ENCODE assay signal across 8 cellular contexts in genomic region chr19:49546825-49547565, GRCh38. TPM values are rescaled to one million over a fixed set of nuclear protein-coding genes. Genes with fewer than 3 reads are reported as not detected.
DNase-seq lines count a peak whose midpoint lies in the region; ATAC-seq and TF ChIP-seq lines count a peak whose summit lies in the region.

No MANE protein-coding gene starts in this region.

- H3K27ac Mint-ChIP-seq in T-cell, result peak overlapping the region; percentile 82 to 86

- H3K4me3 Mint-ChIP-seq in T-cell, result peak overlapping the region; percentile 62 to 78 (median 69)

- intact Hi-C loops in body of pancreas (cut with DNase I), result no loop called here

- H3K4me3 ChIP-seq in body of pancreas, result no peak overlapping the region
- H3K4me3 ChIP-seq in skeletal muscle cell (ENCODE audit: low read depth, low read length), result no peak overlapping the region

- DNase-seq in GM10266 (ENCODE audit: extremely low spot score), result peak; percentile 85
- DNase-seq in NCI-H1694 treated with DMSO at 0.1 percent for 48 hours (lab: John Stamatoyannopoulos, UW), result peak; percentile 88
- DNase-seq in T-cell, result peak in 23 of 34 experiments; percentile 34 to 72 (median 56)
- DNase-seq in body of pancreas, result peak; percentile 79 to 87 (median 83)
- peak in 37 of 51 donors; percentile 4 to 84 (median 42) for DNase-seq in hypothalamus (lab: John Stamatoyannopoulos, UW)
- DNase-seq in skeletal muscle cell (ENCODE audit: low read depth), result peak; percentile 69
- no peak for DNase-seq in GOT3 (lab: John Stamatoyannopoulos, UW)

- peaks cover 4% of the 10 kb centered on the region for H3K4me1 ChIP-seq in body of pancreas

- H3K27me3 ChIP-seq in body of pancreas, result no peaks in the 10 kb centered on the region

- ATAC-seq in T-cell (replicated peaks in 1 of 4) (peak; percentile 68 to 79 (median 71)), body of pancreas (peak; percentile 93)

- WGBS in body of pancreas, 2 donors, result 4 to 8% methylated on average over 9 of the region's 9 CpGs

- peak; percentile 84 for TF ChIP-seq CTCF in 22Rv1 (IDR thresholded peaks at IDR 0.05)
- TF ChIP-seq CTCF in GM10266 (IDR thresholded peaks at IDR 0.05; ENCODE audit: control insufficient read depth, insufficient read depth, low read depth, missing control alignments), result peak; percentile 90
- peak; percentile 63 to 95 (median 91) for TF ChIP-seq CTCF in body of pancreas (IDR thresholded peaks at IDR 0.05)

- CTCF ChIA-PET in T-cell (lab: Charles Lee), result interaction anchor here (0.6 to 2.6 kb wide), 29 partner anchors 8 to 129 kb away, joined by 3 to 40 read pairs (median 4); partner anchors contain the start of genes FCGRT (in 1 of the 2), FLT3LG (in 1 of the 2) and RCN3 (in 1 of the 2)

- POLR2A ChIA-PET in T-cell (lab: Charles Lee), result interaction anchor here (0.6 to 1.1 kb wide), 5 partner anchors 12 to 47 kb away, joined by 3 to 12 read pairs (median 3); partner anchors contain the start of gene PRR12 (in 1 of the 2)

- H3K36me3 Mint-ChIP-seq in T-cell, result peaks cover 3% of the 10 kb centered on the region

- H3K27me3 Mint-ChIP-seq in T-cell, result no peaks in the 10 kb centered on the region

- no peaks in the 10 kb centered on the region for H3K9me3 ChIP-seq in body of pancreas

- H3K27ac ChIP-seq in 22Rv1 (peak overlapping the region; percentile 73), body of pancreas (peak overlapping the region in 3 of 4 donors; percentile 4 to 40 (median 18))

- H3K9me3 Mint-ChIP-seq in T-cell, result no peaks in the 10 kb centered on the region

- no peaks in the 10 kb centered on the region for H3K36me3 ChIP-seq in body of pancreas (replicated peaks in 1 of 2; ENCODE audit: insufficient read depth in 1 of 2, low read depth in 2 of 2)

- TF ChIP-seq POLR2A in body of pancreas (IDR thresholded peaks at IDR 0.05), result no peak

- H3K4me1 Mint-ChIP-seq in T-cell, result peaks cover 42 to 54% (median 45%) of the 10 kb centered on the region in 3 donors

RNA-seq across cellular contexts. Expression of gene RCN3, which starts 19.2 kb away (rescaled TPM):
- 1 to 10 TPM; 1.2 to 5.7 (median 1.3) TPM for total RNA-seq in T-cell
- total RNA-seq in body of pancreas, result 10 to 100 TPM; 11.9 to 39.9 TPM

RNA-seq across cellular contexts. Expression of gene NOSIP, which starts 33.4 kb away (rescaled TPM):
- total RNA-seq in T-cell (100 to 1,000 TPM; 152 to 297 (median 176) TPM), body of pancreas (10 to 100 TPM; 50.6 to 73.2 TPM)

RNA-seq across cellular contexts. Expression of gene PRRG2, which starts 34.1 kb away (rescaled TPM):
- total RNA-seq in T-cell (1 to 10 TPM in 3 of 5 donors, under 1 TPM in 2; 0.37 to 1.7 (median 1.2) TPM), body of pancreas (1 to 10 TPM; 2.6 to 4.9 TPM)

RNA-seq across cellular contexts. Expression of gene FCGRT, which starts 34.5 kb away (rescaled TPM):
- total RNA-seq in T-cell, result 10 to 100 TPM; 20.3 to 41.5 (median 26.4) TPM
- total RNA-seq in body of pancreas, result 100 to 1,000 TPM; 117 to 121 TPM

RNA-seq across cellular contexts. Expression of gene PRR12, which starts 44.0 kb away (rescaled TPM):
- total RNA-seq in T-cell (10 to 100 TPM; 50.8 to 81.7 (median 78.8) TPM), body of pancreas (10 to 100 TPM in 1 of 2 donors, 1 to 10 TPM in 1; 8.0 to 23.4 TPM)
